Comparison of ENCODE assay signal across 8 cellular contexts in genomic region chr1:148403925-148404324, GRCh38.
DNase-seq lines count a peak whose midpoint lies in the region; ATAC-seq and TF ChIP-seq lines count a peak whose summit lies in the region.
"Not testable (repeated sequence)": the region's sequence is repeated elsewhere in the genome, so short reads cannot be mapped to it uniquely, and the experiment has no call there.

No MANE protein-coding gene starts in this region.

- not testable (repeated sequence) for H3K27me3 ChIP-seq in CD4-positive, CD25-positive, alpha-beta regulatory T cell (ENCODE audit: control insufficient read depth, insufficient read depth, low read length)

- intact Hi-C loops in activated CD4-positive, alpha-beta T cell treated with anti-CD3 and anti-CD28 coated beads, Interleukin-2, amount 10 ng/mL, durations not matched to agents 24 days and 14 days (cut with micrococcal nuclease): not testable (repeated sequence)
- intact Hi-C loops in natural killer cell (cut with micrococcal nuclease): loop anchor here (2.0 kb wide), 1 partner anchor 15 kb away; no protein-coding TSS in a partner anchor

- not testable (repeated sequence) for H3K9me3 ChIP-seq in CD4-positive, CD25-positive, alpha-beta regulatory T cell (ENCODE audit: control insufficient read depth in 2 of 2, low read length in 2 of 2)

- not testable (repeated sequence) for H3K4me3 ChIP-seq in CD4-positive, CD25-positive, alpha-beta regulatory T cell (ENCODE audit: low read depth, low read length)

- peaks cover 8 to 39% (median 14%) of the 10 kb centered on the region in 4 donors for H3K4me1 Mint-ChIP-seq in CD4-positive, CD25-positive, alpha-beta regulatory T cell
- H3K4me1 Mint-ChIP-seq in IgD-negative memory B cell (peaks cover 8 to 13% (median 10%) of the 10 kb centered on the region in 3 donors), natural killer cell (peaks cover 20 to 30% of the 10 kb centered on the region in 2 donors)
- peaks cover 10% of the 10 kb centered on the region for H3K4me1 Mint-ChIP-seq in activated CD4-positive, alpha-beta T cell treated with anti-CD3 and anti-CD28 coated beads, Interleukin-2, amount 10 ng/mL, durations not matched to agents 24 days and 14 days
- peaks cover 22% of the 10 kb centered on the region for H3K4me1 Mint-ChIP-seq in activated T-cell treated with anti-CD3 and anti-CD28 coated beads, Interleukin-2, amount 50 U/mL, for 4 hours (ENCODE audit: low read depth)
- H3K4me1 Mint-ChIP-seq in activated naive CD8-positive, alpha-beta T cell (ENCODE audit: low read depth): peaks cover 23% of the 10 kb centered on the region
- not testable (repeated sequence) for H3K4me1 Mint-ChIP-seq in glutamatergic neuron (ENCODE audit: low read depth, unreplicated experiment)
- H3K4me1 Mint-ChIP-seq in stimulated activated memory B cell treated with anti-CD40 and anti-IgM and Interleukin-4, amounts not matched to agents 10 μg/mL and 1 μg/mL and 100 μg/mL, for 72 hours: peaks cover 32% of the 10 kb centered on the region

- not testable (repeated sequence) for TF ChIP-seq CTCF in glutamatergic neuron (IDR thresholded peaks at IDR 0.05; ENCODE audit: partially characterized antibody, unreplicated experiment); natural killer cell (IDR thresholded peaks at IDR 0.05)

- H3K9me3 Mint-ChIP-seq in CD4-positive, CD25-positive, alpha-beta regulatory T cell; IgD-negative memory B cell; activated CD4-positive, alpha-beta T cell treated with anti-CD3 and anti-CD28 coated beads, Interleukin-2, amount 10 ng/mL, durations not matched to agents 24 days and 14 days; activated T-cell treated with anti-CD3 and anti-CD28 coated beads, Interleukin-2, amount 50 U/mL, for 4 hours; activated naive CD8-positive, alpha-beta T cell (ENCODE audit: low read depth); glutamatergic neuron (ENCODE audit: unreplicated experiment); natural killer cell; stimulated activated memory B cell treated with anti-CD40 and anti-IgM and Interleukin-4, amounts not matched to agents 10 μg/mL and 1 μg/mL and 100 μg/mL, for 72 hours: not testable (repeated sequence)

- not testable (repeated sequence) for H3K27ac ChIP-seq in CD4-positive, CD25-positive, alpha-beta regulatory T cell (ENCODE audit: insufficient read depth, low read length, poor library complexity, severe bottlenecking)

- H3K36me3 Mint-ChIP-seq in CD4-positive, CD25-positive, alpha-beta regulatory T cell; IgD-negative memory B cell; activated CD4-positive, alpha-beta T cell treated with anti-CD3 and anti-CD28 coated beads, Interleukin-2, amount 10 ng/mL, durations not matched to agents 24 days and 14 days (ENCODE audit: low read depth); activated T-cell treated with anti-CD3 and anti-CD28 coated beads, Interleukin-2, amount 50 U/mL, for 4 hours (ENCODE audit: insufficient read depth); activated naive CD8-positive, alpha-beta T cell; glutamatergic neuron (ENCODE audit: unreplicated experiment); natural killer cell; stimulated activated memory B cell treated with anti-CD40 and anti-IgM and Interleukin-4, amounts not matched to agents 10 μg/mL and 1 μg/mL and 100 μg/mL, for 72 hours: not testable (repeated sequence)

- not testable (repeated sequence) for ATAC-seq in CD4-positive, CD25-positive, alpha-beta regulatory T cell (ENCODE audit: low read depth in 2 of 2); activated T-cell treated with anti-CD3 and anti-CD28 coated beads, Interleukin-2, amount 50 U/mL, for 4 hours; natural killer cell; stimulated activated memory B cell treated with anti-CD40 and anti-IgM and Interleukin-4, amounts not matched to agents 10 μg/mL and 1 μg/mL and 100 μg/mL, for 72 hours

- not testable (repeated sequence) for DNase-seq in CD4-positive, CD25-positive, alpha-beta regulatory T cell; activated CD4-positive, alpha-beta T cell treated with anti-CD3 and anti-CD28 coated beads, Interleukin-2, amount 10 ng/mL, durations not matched to agents 24 days and 14 days; activated T-cell treated with anti-CD3 and anti-CD28 coated beads, Interleukin-2, amount 50 U/mL, for 4 hours; glutamatergic neuron; natural killer cell

- H3K27ac Mint-ChIP-seq in CD4-positive, CD25-positive, alpha-beta regulatory T cell: peak overlapping the region in 2 of 3 donors; percentile 62 to 77
- H3K27ac Mint-ChIP-seq in IgD-negative memory B cell (peak overlapping the region in 2 of 3 donors; percentile 26 to 93), glutamatergic neuron (ENCODE audit: unreplicated experiment) (peak overlapping the region; percentile 5), natural killer cell (peak overlapping the region; percentile 78 to 99)
- H3K27ac Mint-ChIP-seq in activated CD4-positive, alpha-beta T cell treated with anti-CD3 and anti-CD28 coated beads, Interleukin-2, amount 10 ng/mL, durations not matched to agents 24 days and 14 days: not testable (repeated sequence)
- peak overlapping the region; percentile 70 for H3K27ac Mint-ChIP-seq in activated naive CD8-positive, alpha-beta T cell
- peak overlapping the region; percentile 48 for H3K27ac Mint-ChIP-seq in stimulated activated memory B cell treated with anti-CD40 and anti-IgM and Interleukin-4, amounts not matched to agents 10 μg/mL and 1 μg/mL and 100 μg/mL, for 72 hours

- not testable (repeated sequence) for H3K4me1 ChIP-seq in CD4-positive, CD25-positive, alpha-beta regulatory T cell (ENCODE audit: control insufficient read depth, insufficient read depth, low read length, poor library complexity, severe bottlenecking)

- H3K36me3 ChIP-seq in CD4-positive, CD25-positive, alpha-beta regulatory T cell (ENCODE audit: control insufficient read depth, insufficient read depth, low read length): not testable (repeated sequence)

- peak overlapping the region; percentile 10 to 90 (median 75) for H3K4me3 Mint-ChIP-seq in CD4-positive, CD25-positive, alpha-beta regulatory T cell
- H3K4me3 Mint-ChIP-seq in IgD-negative memory B cell (peak overlapping the region in 2 of 4 donors; percentile 61 to 68), glutamatergic neuron (ENCODE audit: unreplicated experiment) (peak overlapping the region; percentile 71), natural killer cell (peak overlapping the region; percentile 32)
- H3K4me3 Mint-ChIP-seq in activated CD4-positive, alpha-beta T cell treated with anti-CD3 and anti-CD28 coated beads, Interleukin-2, amount 10 ng/mL, durations not matched to agents 24 days and 14 days: peak overlapping the region; percentile 48
- peak overlapping the region; percentile 71 for H3K4me3 Mint-ChIP-seq in activated T-cell treated with anti-CD3 and anti-CD28 coated beads, Interleukin-2, amount 50 U/mL, for 4 hours
- peak overlapping the region; percentile 84 for H3K4me3 Mint-ChIP-seq in activated naive CD8-positive, alpha-beta T cell
- H3K4me3 Mint-ChIP-seq in stimulated activated memory B cell treated with anti-CD40 and anti-IgM and Interleukin-4, amounts not matched to agents 10 μg/mL and 1 μg/mL and 100 μg/mL, for 72 hours: peak overlapping the region; percentile 21

- H3K27me3 Mint-ChIP-seq in CD4-positive, CD25-positive, alpha-beta regulatory T cell; IgD-negative memory B cell; activated CD4-positive, alpha-beta T cell treated with anti-CD3 and anti-CD28 coated beads, Interleukin-2, amount 10 ng/mL, durations not matched to agents 24 days and 14 days; activated T-cell treated with anti-CD3 and anti-CD28 coated beads, Interleukin-2, amount 50 U/mL, for 4 hours (ENCODE audit: low read depth); activated naive CD8-positive, alpha-beta T cell; glutamatergic neuron (ENCODE audit: unreplicated experiment); natural killer cell (ENCODE audit: low read depth in 2 of 2); stimulated activated memory B cell treated with anti-CD40 and anti-IgM and Interleukin-4, amounts not matched to agents 10 μg/mL and 1 μg/mL and 100 μg/mL, for 72 hours: not testable (repeated sequence)
